Comparison of ENCODE assay signal across 16 cellular contexts in genomic region chr1:19045898-19046889, GRCh38.
DNase-seq lines count a peak whose midpoint lies in the region; ATAC-seq and TF ChIP-seq lines count a peak whose summit lies in the region.
"Had no signal": no experiment of that assay in that cellular context is flagged by ENCODE, and none has a peak within 500 bp of the region (broad histone marks: within the 10 kb centered on the region; RNA-seq: fewer than 3 reads in every experiment).

No MANE protein-coding gene starts in this region.

- intact Hi-C loops in natural killer cell (cut with micrococcal nuclease) = no loop called here
- intact Hi-C loops in upper lobe of right lung (cut with DNase I) = no loop called here

- WGBS in endodermal cell (ENCODE audit: insufficient coverage in 1 of 2, insufficient read length in 1 of 2), 2 experiments = 91 to 92% methylated on average over 13 to 18 of the region's 18 CpGs

- H3K36me3 Mint-ChIP-seq in natural killer cell treated with Interleukin-12 subunit alpha and Interleukin-12 subunit beta and Interleukin-15 and Interleukin-18, amount 100 ng/mL, for 72 hours = no peaks in the 10 kb centered on the region
- H3K36me3 Mint-ChIP-seq in natural killer cell = no peaks in the 10 kb centered on the region
- no peaks in the 10 kb centered on the region for H3K36me3 Mint-ChIP-seq in endodermal cell (ENCODE audit: low read depth)
- H3K36me3 Mint-ChIP-seq in neural crest cell (ENCODE audit: low read depth) = no peaks in the 10 kb centered on the region

- no peak overlapping the region for H3K27ac Mint-ChIP-seq in natural killer cell treated with Interleukin-12 subunit alpha and Interleukin-12 subunit beta and Interleukin-15 and Interleukin-18, amount 100 ng/mL, for 72 hours
- no peak overlapping the region for H3K27ac Mint-ChIP-seq in natural killer cell
- H3K27ac Mint-ChIP-seq in endodermal cell = no peak overlapping the region
- H3K27ac Mint-ChIP-seq in neural crest cell (ENCODE audit: unreplicated experiment) = peak overlapping the region; percentile 22
- H3K27ac Mint-ChIP-seq: activated CD4-positive, alpha-beta T cell treated with anti-CD3 and anti-CD28 coated beads, Interleukin-2, amount 10 ng/mL, durations not matched to agents 7 days and 5 days; T-helper 2 cell treated with Interferon-gamma antibody and Interleukin-4, amounts not matched to agents 5 μg/mL and 100 μg/mL, for 36 hours had no signal

- ATAC-seq in natural killer cell treated with Interleukin-12 subunit alpha and Interleukin-12 subunit beta and Interleukin-15 and Interleukin-18, amount 100 ng/mL, for 72 hours = no peak
- ATAC-seq in natural killer cell = no peak
- ATAC-seq in upper lobe of right lung = peak; percentile 42

- H3K4me1 Mint-ChIP-seq in natural killer cell treated with Interleukin-12 subunit alpha and Interleukin-12 subunit beta and Interleukin-15 and Interleukin-18, amount 100 ng/mL, for 72 hours (ENCODE audit: low read depth in 2 of 2) = peaks cover 6 to 7% of the 10 kb centered on the region in 2 donors
- H3K4me1 Mint-ChIP-seq in natural killer cell = peaks cover 7 to 13% of the 10 kb centered on the region in 2 donors
- H3K4me1 Mint-ChIP-seq in endodermal cell = peaks cover 4% of the 10 kb centered on the region
- peaks cover 19% of the 10 kb centered on the region for H3K4me1 Mint-ChIP-seq in neural crest cell

- H3K4me3 Mint-ChIP-seq in natural killer cell treated with Interleukin-12 subunit alpha and Interleukin-12 subunit beta and Interleukin-15 and Interleukin-18, amount 100 ng/mL, for 72 hours = no peak overlapping the region
- H3K4me3 Mint-ChIP-seq in natural killer cell (no peak overlapping the region), endodermal cell (no peak overlapping the region), neural crest cell (no peak overlapping the region)
- H3K4me3 Mint-ChIP-seq: activated CD4-positive, alpha-beta T cell treated with anti-CD3 and anti-CD28 coated beads, Interleukin-2, amount 10 ng/mL, durations not matched to agents 7 days and 5 days; T-helper 2 cell treated with Interferon-gamma antibody and Interleukin-4, amounts not matched to agents 5 μg/mL and 100 μg/mL, for 36 hours had no signal

- H3K9ac ChIP-seq in endodermal cell (ENCODE audit: extremely low read depth, low read length, poor library complexity, severe bottlenecking) = no peak overlapping the region

- no peaks in the 10 kb centered on the region for H3K9me3 Mint-ChIP-seq in natural killer cell treated with Interleukin-12 subunit alpha and Interleukin-12 subunit beta and Interleukin-15 and Interleukin-18, amount 100 ng/mL, for 72 hours
- H3K9me3 Mint-ChIP-seq in natural killer cell (no peaks in the 10 kb centered on the region), endodermal cell (no peaks in the 10 kb centered on the region), neural crest cell (no peaks in the 10 kb centered on the region)
- H3K9me3 Mint-ChIP-seq: activated CD4-positive, alpha-beta T cell treated with anti-CD3 and anti-CD28 coated beads, Interleukin-2, amount 10 ng/mL, durations not matched to agents 7 days and 5 days; T-helper 2 cell treated with Interferon-gamma antibody and Interleukin-4, amounts not matched to agents 5 μg/mL and 100 μg/mL, for 36 hours had no signal

- TF ChIP-seq CTCF in natural killer cell (IDR thresholded peaks at IDR 0.05) (no peak), endodermal cell (conservative IDR thresholded peaks at IDR 0.05) (no peak), neural crest cell (conservative IDR thresholded peaks at IDR 0.05) (no peak), upper lobe of right lung (IDR thresholded peaks at IDR 0.05) (no peak)

- H3K9me3 ChIP-seq in endodermal cell (ENCODE audit: control insufficient read depth, low read length) = no peaks in the 10 kb centered on the region
- H3K9me3 ChIP-seq in upper lobe of right lung = no peaks in the 10 kb centered on the region
- H3K9me3 ChIP-seq: left ventricle myocardium inferior had no signal

- H3K27me3 Mint-ChIP-seq in natural killer cell treated with Interleukin-12 subunit alpha and Interleukin-12 subunit beta and Interleukin-15 and Interleukin-18, amount 100 ng/mL, for 72 hours = peaks cover 17 to 26% of the 10 kb centered on the region in 2 donors
- H3K27me3 Mint-ChIP-seq in natural killer cell (ENCODE audit: low read depth in 2 of 2) (peaks cover 21 to 39% of the 10 kb centered on the region in 2 donors), endodermal cell (ENCODE audit: insufficient read depth) (peaks cover 6% of the 10 kb centered on the region), neural crest cell (ENCODE audit: low read depth) (no peaks in the 10 kb centered on the region)

- no peaks in the 10 kb centered on the region for H3K27me3 ChIP-seq in endodermal cell (ENCODE audit: control insufficient read depth, insufficient read depth, low read length, poor library complexity, severe bottlenecking)
- peaks cover 14% of the 10 kb centered on the region for H3K27me3 ChIP-seq in upper lobe of right lung
- H3K27me3 ChIP-seq: cardiac muscle cell had no signal

- H3K27ac ChIP-seq in endodermal cell (ENCODE audit: low read depth, low read length) = no peak overlapping the region
- H3K27ac ChIP-seq in upper lobe of right lung = no peak overlapping the region
- H3K27ac ChIP-seq: cardiac muscle cell, epithelial cell of prostate, left ventricle myocardium inferior, VCaP had no signal

- H3K4me1 ChIP-seq in endodermal cell (ENCODE audit: control insufficient read depth, insufficient read depth, low read length) = no peaks in the 10 kb centered on the region
- H3K4me1 ChIP-seq in upper lobe of right lung = no peaks in the 10 kb centered on the region
- H3K4me1 ChIP-seq: left ventricle myocardium inferior had no signal

- DNase-seq in natural killer cell treated with Interleukin-12 subunit alpha and Interleukin-12 subunit beta and Interleukin-15 and Interleukin-18, amount 100 ng/mL, for 72 hours (ENCODE audit: low spot score) = peak; percentile 44
- no peak for DNase-seq in natural killer cell
- peak; percentile 42 for DNase-seq in endodermal cell
- DNase-seq in neural crest cell (ENCODE audit: low read depth, low spot score) = no peak
- peak; percentile 57 for DNase-seq in upper lobe of right lung
- DNase-seq in activated gamma-delta T cell (lab: John Stamatoyannopoulos, UW) = no peak
- no peak for DNase-seq in NCI-H446 treated with DMSO at 0.1 percent for 48 hours (lab: John Stamatoyannopoulos, UW)
- DNase-seq in epidermal melanocyte (ENCODE audit: insufficient read length, low spot score) = no peak
- DNase-seq: activated CD4-positive, alpha-beta T cell treated with anti-CD3 and anti-CD28 coated beads, Interleukin-2, amount 10 ng/mL, durations not matched to agents 7 days and 5 days; EL; NCI-H1436 had no signal

- H3K36me3 ChIP-seq in endodermal cell (ENCODE audit: control insufficient read depth, insufficient read depth, low read length) (no peaks in the 10 kb centered on the region), upper lobe of right lung (no peaks in the 10 kb centered on the region)
- H3K36me3 ChIP-seq: cardiac muscle cell, left ventricle myocardium inferior had no signal

- H3K4me3 ChIP-seq in endodermal cell (ENCODE audit: low read length) (no peak overlapping the region), upper lobe of right lung (no peak overlapping the region)
- H3K4me3 ChIP-seq: cardiac muscle cell, left ventricle myocardium inferior had no signal

Comparison
In these comparisons a context has a peak if more than half of its experiments do, and no peak if none do; other contexts are left out.
1. DNase-seq: peak in natural killer cell treated with Interleukin-12 subunit alpha and Interleukin-12 subunit beta and Interleukin-15 and Interleukin-18, amount 100 ng/mL, for 72 hours (single experiment), endodermal cell (single experiment) and upper lobe of right lung (single experiment); none in natural killer cell (single experiment), neural crest cell (single experiment), activated gamma-delta T cell (single experiment), NCI-H446 treated with DMSO at 0.1 percent for 48 hours (single experiment) and epidermal melanocyte (single experiment).